Comparison of ENCODE assay signal across 8 cellular contexts in genomic region chr19:23762884-23763711, GRCh38. TPM values are rescaled to one million over a fixed set of nuclear protein-coding genes. Genes with fewer than 3 reads are reported as not detected.
DNase-seq lines count a peak whose midpoint lies in the region; ATAC-seq, FAIRE-seq and TF ChIP-seq lines count a peak whose summit lies in the region.

No MANE protein-coding gene starts in this region.

- H3K4me3 ChIP-seq in HUES64 (ENCODE audit: low read length) (peak overlapping the region; percentile 95), WI38 (ENCODE audit: low read depth, low read length) (peak overlapping the region; percentile 45), mammary epithelial cell (replicated peaks in 1 of 3; ENCODE audit: insufficient read depth in 1 of 3, low read depth in 2 of 3, low read length in 3 of 3) (peak overlapping the region in 2 of 3 experiments; percentile 8 to 40), small intestine (ENCODE audit: low read depth in 1 of 2, low read length in 2 of 2) (peak overlapping the region; percentile 55 to 94)

- intact Hi-C loops in mammary epithelial cell (cut with micrococcal nuclease) = loop anchor here (2.0 kb wide), 1 partner anchor 76 kb away; the partner anchor contains the start of gene ZNF675

- H3K36me3 ChIP-seq in HUES64 (ENCODE audit: insufficient read depth, low read length) = peaks cover 20% of the 10 kb centered on the region; the same call in 1 of the 2 replicates
- H3K36me3 ChIP-seq in mammary epithelial cell (ENCODE audit: insufficient read depth, low read length) = no peaks in the 10 kb centered on the region
- H3K36me3 ChIP-seq in small intestine (ENCODE audit: control insufficient read depth in 2 of 2, insufficient read depth in 2 of 2, low read length in 2 of 2) = no peaks in the 10 kb centered on the region

- peak; percentile 27 for DNase-seq in NK-92 (lab: John Stamatoyannopoulos, UW; ENCODE audit: unreplicated experiment)
- no peak for DNase-seq in NK-92 treated with Interleukin-12 subunit alpha and Interleukin-12 subunit beta, amount 100 ng/mL, for 24 hours (lab: John Stamatoyannopoulos, UW)
- peak; percentile 67 for DNase-seq in mammary epithelial cell
- peak; percentile 85 for DNase-seq in iPS-NIHi11 (ENCODE audit: low spot score)
- peak; percentile 73 for DNase-seq in small intestine

- peak overlapping the region; percentile 65 for H3K4me2 ChIP-seq in mammary epithelial cell (ENCODE audit: insufficient read depth, low read depth, low read length)

- H3K79me2 ChIP-seq in mammary epithelial cell (ENCODE audit: insufficient read depth, low read length) = no peaks in the 10 kb centered on the region

- H2AFZ ChIP-seq in mammary epithelial cell (ENCODE audit: low read depth, low read length) = peak overlapping the region; percentile 73

- TF ChIP-seq CTCF in WI38 (IDR thresholded peaks at IDR 0.05; ENCODE audit: low read depth, low read length) (no peak), mammary epithelial cell (conservative IDR thresholded peaks at IDR 0.05 in 1 of 2, IDR thresholded peaks at IDR 0.05 in 1 of 2; ENCODE audit: extremely low read depth in 1 of 2, insufficient read depth in 1 of 2, low read depth in 1 of 2, low read length in 2 of 2) (no peak)

- in situ Hi-C loops in mammary epithelial cell (cut with MboI; ENCODE audit: low sequenced_read_pairs in 2 of 2) = no loop called here

- CTCF ChIA-PET in mammary epithelial cell (lab: Charles Lee; ENCODE audit: low non-redundant PET) = no interaction called here

- FAIRE-seq in small intestine (lab: Jason Lieb, UNC) = no peak

- H3K9ac ChIP-seq in HUES64 (ENCODE audit: low read depth, low read length) = peak overlapping the region; percentile 97
- no peak overlapping the region for H3K9ac ChIP-seq in mammary epithelial cell (ENCODE audit: insufficient read depth, low read length)

- peak overlapping the region; percentile 93 for H3K27ac ChIP-seq in HUES64 (ENCODE audit: low read depth, low read length)
- H3K27ac ChIP-seq in mammary epithelial cell (ENCODE audit: insufficient read depth, low read depth, low read length) = no peak overlapping the region
- H3K27ac ChIP-seq in small intestine (ENCODE audit: low read depth in 1 of 2, low read length in 1 of 2) = peak overlapping the region in 1 of 2 donors; percentile 68

- 2% methylated on average over 51 of the region's 51 CpGs for WGBS in HUES64
- 15% methylated on average over 19 of the region's 51 CpGs for WGBS in mammary epithelial cell (ENCODE audit: low coverage, missing lambda C conversion rate)
- 2 to 18% (median 15%) methylated on average over 51 of the region's 51 CpGs for WGBS in small intestine, 3 donors

- no peaks in the 10 kb centered on the region for H4K20me1 ChIP-seq in mammary epithelial cell (ENCODE audit: insufficient read depth, low read length)

- ATAC-seq in HG03460 (IDR thresholded peaks at IDR 0.05; ENCODE audit: unreplicated experiment) = no peak

- H3K4me1 ChIP-seq in HUES64 (ENCODE audit: insufficient read depth, low read length) (no peaks in the 10 kb centered on the region), mammary epithelial cell (ENCODE audit: insufficient read depth, low read length) (no peaks in the 10 kb centered on the region), small intestine (ENCODE audit: control insufficient read depth in 2 of 2, insufficient read depth in 1 of 2, low read depth in 1 of 2, low read length in 1 of 2) (no peaks in the 10 kb centered on the region)

- H3K27me3 ChIP-seq in HUES64 (ENCODE audit: insufficient read depth, low read length) (0 out of 2 replicates have a peak, but pooled peaks cover 2% of the 10 kb centered on the region), mammary epithelial cell (ENCODE audit: insufficient read depth, low read length) (no peaks in the 10 kb centered on the region), small intestine (ENCODE audit: control insufficient read depth in 2 of 2, insufficient read depth in 2 of 2, low read length in 2 of 2) (no peaks in the 10 kb centered on the region)

- dilution Hi-C loops in mammary epithelial cell (cut with HindIII; ENCODE audit: low sequenced_read_pairs) = no loop called here

- BruUV-seq in mammary epithelial cell (replicated peaks; lab: Mats Ljungman, UMichigan) = TSS peak; percentile 43

- no peaks in the 10 kb centered on the region for H3K9me3 ChIP-seq in HUES64 (ENCODE audit: insufficient read depth, low read depth, low read length)
- peaks cover 16% of the 10 kb centered on the region for H3K9me3 ChIP-seq in mammary epithelial cell (replicated peaks; ENCODE audit: insufficient read depth, low read length)
- no peaks in the 10 kb centered on the region for H3K9me3 ChIP-seq in small intestine (ENCODE audit: control insufficient read depth, low read depth)

RNA-seq across cellular contexts. Expression of gene ZNF681, which starts 4.4 kb away (rescaled TPM):
- polyA plus RNA-seq in HUES64 (2013, experiment 1 of 2) = 5.0 TPM
- polyA plus RNA-seq in HUES64 (2013, experiment 2 of 2) = 6.7 TPM
- total RNA-seq in mammary epithelial cell = 1 to 10 TPM; 1.3 to 2.3 TPM
- polyA plus RNA-seq in mammary epithelial cell = 0.19 TPM
- polyA minus RNA-seq in mammary epithelial cell = not detected
- under 1 TPM in 2 of 3 donors, not detected in 1; 0.45 to 0.66 TPM for polyA plus RNA-seq in small intestine

Comparison
In these comparisons a context has a peak if more than half of its experiments do, and no peak if none do; other contexts are left out.
1. H3K4me3 ChIP-seq: peak in every context shown above with its lines; median percentile 95 in HUES64; 74 in small intestine; 45 in WI38; 24 in mammary epithelial cell.